Comparison of ENCODE assay signal across 8 cellular contexts in genomic region chr7:116122972-116123595, GRCh38.
DNase-seq lines count a peak whose midpoint lies in the region; ATAC-seq and TF ChIP-seq lines count a peak whose summit lies in the region.

No MANE protein-coding gene starts in this region.

- no peak overlapping the region for H3K27ac ChIP-seq in heart left ventricle
- no peak overlapping the region for H3K27ac ChIP-seq in HL-60 (replicated peaks)
- H3K27ac ChIP-seq in SJCRH30: no peak overlapping the region
- H3K27ac ChIP-seq in spleen: no peak overlapping the region

- peaks cover 0 to 5% (median 0%) of the 10 kb centered on the region in 9 donors for H3K27me3 ChIP-seq in heart left ventricle
- H3K27me3 ChIP-seq in HL-60 (ENCODE audit: insufficient read depth, poor library complexity, severe bottlenecking): no peaks in the 10 kb centered on the region
- H3K27me3 ChIP-seq in SJCRH30: no peaks in the 10 kb centered on the region
- no peaks in the 10 kb centered on the region for H3K27me3 ChIP-seq in spleen (replicated peaks in 1 of 7)

- H3K36me3 ChIP-seq in heart left ventricle: no peaks in the 10 kb centered on the region
- peaks cover 2% of the 10 kb centered on the region; the same call in 1 of the 2 replicates for H3K36me3 ChIP-seq in SJCRH30
- H3K36me3 ChIP-seq in spleen: no peaks in the 10 kb centered on the region

- ATAC-seq in heart left ventricle: no peak
- no peak for ATAC-seq in left cardiac atrium

- TF ChIP-seq CTCF in heart left ventricle (IDR thresholded peaks at IDR 0.05) (peak; percentile 26 to 59 (median 43)), HL-60 (IDR thresholded peaks at IDR 0.05; ENCODE audit: insufficient read depth, low read length) (peak; percentile 50), fibroblast of villous mesenchyme (IDR thresholded peaks at IDR 0.05; ENCODE audit: insufficient read depth, low read depth, low read length) (peak; percentile 70), spleen (IDR thresholded peaks at IDR 0.05 in 8 of 11, conservative IDR thresholded peaks at IDR 0.05 in 3 of 11) (peak in 8 of 11 experiments; percentile 15 to 57 (median 44))

- 59 to 62% (median 62%) methylated on average over 3 of the region's 3 CpGs for WGBS in heart left ventricle, 4 donors
- WGBS in spleen, 5 donors: 49 to 61% (median 52%) methylated on average over 3 of the region's 3 CpGs

- TF ChIP-seq POLR2A in heart left ventricle (IDR thresholded peaks at IDR 0.05) (no peak), spleen (IDR thresholded peaks at IDR 0.05) (no peak)

- peaks cover 0 to 10% (median 4%) of the 10 kb centered on the region in 12 donors for H3K9me3 ChIP-seq in heart left ventricle
- H3K9me3 ChIP-seq in SJCRH30 (replicated peaks): 0 out of 2 replicates have a peak, but pooled peaks cover 4% of the 10 kb centered on the region
- H3K9me3 ChIP-seq in spleen: peaks cover 0 to 10% (median 6%) of the 10 kb centered on the region in 8 donors

- H3K4me1 ChIP-seq in heart left ventricle (no peaks in the 10 kb centered on the region), SJCRH30 (no peaks in the 10 kb centered on the region), spleen (no peaks in the 10 kb centered on the region)

- no peak for DNase-seq in heart left ventricle
- DNase-seq in left cardiac atrium: no peak
- DNase-seq in HL-60 (ENCODE audit: low read depth in 1 of 2, low spot score in 1 of 2): peak in 1 of 2 experiments; percentile 43
- DNase-seq in SJCRH30: peak; percentile 40 to 62
- peak; percentile 52 for DNase-seq in fibroblast of villous mesenchyme (ENCODE audit: low read depth)
- no peak for DNase-seq in spleen
- no peak for DNase-seq in T-helper 9 cell
- no peak for DNase-seq in stimulated activated CD4-positive, alpha-beta T cell treated with anti-CD3 and anti-CD28 coated beads, Interleukin-2, amount 100 ng/mL, for 48 hours

- intact Hi-C loops in heart left ventricle (cut with DNase I): no loop called here
- intact Hi-C loops in left cardiac atrium (cut with DNase I): no loop called here
- intact Hi-C loops in spleen (cut with DNase I; ENCODE audit: low total_unique reads): no loop called here

- H3K4me3 ChIP-seq in heart left ventricle (no peak overlapping the region), HL-60 (replicated peaks; ENCODE audit: insufficient read depth, low read length) (no peak overlapping the region), SJCRH30 (no peak overlapping the region), fibroblast of villous mesenchyme (ENCODE audit: low read depth, low read length) (no peak overlapping the region), spleen (no peak overlapping the region)

Comparison
In these comparisons a context has a peak if more than half of its experiments do, and no peak if none do; other contexts are left out.
1. DNase-seq: peak in SJCRH30 (2 of 2) and fibroblast of villous mesenchyme (single experiment); none in heart left ventricle (0 of 5), left cardiac atrium (single experiment), spleen (single experiment), T-helper 9 cell (single experiment) and stimulated activated CD4-positive, alpha-beta T cell treated with anti-CD3 and anti-CD28 coated beads, Interleukin-2, amount 100 ng/mL, for 48 hours (0 of 2).
2. Peak in every context shown above with its lines, with median percentiles within 50 percentile points of each other: CTCF ChIP-seq.